In genomic region chr5:131999041-131999440, GRCh38 we compare ENCODE assay signal across 17 cellular contexts. TPM values are rescaled to one million over a fixed set of nuclear protein-coding genes. Genes with fewer than 3 reads are reported as not detected.
"Had no signal": no experiment of that assay in that cellular context is flagged by ENCODE, and none has a peak within 500 bp of the region (broad histone marks: within the 10 kb centered on the region; RNA-seq: fewer than 3 reads in every experiment).

No MANE protein-coding gene starts in this region.

- H3K27me3 ChIP-seq: ascending aorta, cardiac muscle cell, gastroesophageal sphincter, pancreas had no signal

- H3K4me3 ChIP-seq: ascending aorta, cardiac muscle cell, coronary artery, gastroesophageal sphincter, pancreas had no signal

- H3K27me3 Mint-ChIP-seq: activated naive CD8-positive, alpha-beta T cell had no signal

- H3K27ac Mint-ChIP-seq: activated naive CD8-positive, alpha-beta T cell; nephron progenitor cell; stimulated activated effector memory CD8-positive, alpha-beta T cell treated with anti-CD3 and anti-CD28 coated beads, Interleukin-12 subunit alpha, Interleukin-12 subunit beta, amount 100 ng/mL, for 72 hours had no signal

- H3K36me3 Mint-ChIP-seq: activated naive CD8-positive, alpha-beta T cell had no signal

- ATAC-seq: gastroesophageal sphincter; left ventricle myocardium superior; pancreas; stimulated activated effector memory CD8-positive, alpha-beta T cell treated with anti-CD3 and anti-CD28 coated beads, Interleukin-12 subunit alpha, Interleukin-12 subunit beta, amount 100 ng/mL, for 72 hours had no signal

- H3K27ac ChIP-seq: ascending aorta, cardiac muscle cell, coronary artery, pancreas had no signal

- DNase-seq: activated CD4-positive, alpha-beta T cell treated with anti-CD3 and anti-CD28 coated beads, Interleukin-2, amount 50 U/mL, for 4 hours; activated effector memory CD4-positive, alpha-beta T cell treated with anti-CD3 and anti-CD28 coated beads, Interleukin-2, amount 50 U/mL, for 16 hours; activated T-cell treated with anti-CD3 and anti-CD28 coated beads, Interleukin-2, amount 50 U/mL, for 4 hours; effector CD8-positive, alpha-beta T cell; left ventricle myocardium superior; mesenchymal stem cell; nephron progenitor cell; trophoblast cell had no signal

- H3K9me3 ChIP-seq: ascending aorta, gastroesophageal sphincter, pancreas had no signal

- H3K36me3 ChIP-seq: ascending aorta, cardiac muscle cell, gastroesophageal sphincter, pancreas had no signal

- H3K9me3 Mint-ChIP-seq: activated T-cell treated with anti-CD3 and anti-CD28 coated beads, Interleukin-2, amount 50 U/mL, for 4 hours; nephron progenitor cell; stimulated activated effector memory CD8-positive, alpha-beta T cell treated with anti-CD3 and anti-CD28 coated beads, Interleukin-12 subunit alpha, Interleukin-12 subunit beta, amount 100 ng/mL, for 72 hours; T-helper 2 cell treated with Interferon-gamma antibody and Interleukin-4, amounts not matched to agents 5 μg/mL and 100 μg/mL, for 36 hours had no signal

- H3K4me3 Mint-ChIP-seq: activated naive CD8-positive, alpha-beta T cell; nephron progenitor cell; stimulated activated effector memory CD8-positive, alpha-beta T cell treated with anti-CD3 and anti-CD28 coated beads, Interleukin-12 subunit alpha, Interleukin-12 subunit beta, amount 100 ng/mL, for 72 hours; T-helper 2 cell treated with Interferon-gamma antibody and Interleukin-4, amounts not matched to agents 5 μg/mL and 100 μg/mL, for 36 hours had no signal

RNA-seq across cellular contexts. Expression of gene MEIKIN, which starts 53.6 kb away (rescaled TPM):
- total RNA-seq: activated T-cell treated with anti-CD3 and anti-CD28 coated beads, Interleukin-2, amount 50 U/mL, for 4 hours; ascending aorta; cardiac muscle cell; epithelial cell of proximal tubule; left ventricle myocardium superior had no signal
- polyA plus RNA-seq: cardiac muscle cell, pancreas had no signal
